Comparison of ENCODE assay signal across 8 cellular contexts in the genomic region with DNA sequence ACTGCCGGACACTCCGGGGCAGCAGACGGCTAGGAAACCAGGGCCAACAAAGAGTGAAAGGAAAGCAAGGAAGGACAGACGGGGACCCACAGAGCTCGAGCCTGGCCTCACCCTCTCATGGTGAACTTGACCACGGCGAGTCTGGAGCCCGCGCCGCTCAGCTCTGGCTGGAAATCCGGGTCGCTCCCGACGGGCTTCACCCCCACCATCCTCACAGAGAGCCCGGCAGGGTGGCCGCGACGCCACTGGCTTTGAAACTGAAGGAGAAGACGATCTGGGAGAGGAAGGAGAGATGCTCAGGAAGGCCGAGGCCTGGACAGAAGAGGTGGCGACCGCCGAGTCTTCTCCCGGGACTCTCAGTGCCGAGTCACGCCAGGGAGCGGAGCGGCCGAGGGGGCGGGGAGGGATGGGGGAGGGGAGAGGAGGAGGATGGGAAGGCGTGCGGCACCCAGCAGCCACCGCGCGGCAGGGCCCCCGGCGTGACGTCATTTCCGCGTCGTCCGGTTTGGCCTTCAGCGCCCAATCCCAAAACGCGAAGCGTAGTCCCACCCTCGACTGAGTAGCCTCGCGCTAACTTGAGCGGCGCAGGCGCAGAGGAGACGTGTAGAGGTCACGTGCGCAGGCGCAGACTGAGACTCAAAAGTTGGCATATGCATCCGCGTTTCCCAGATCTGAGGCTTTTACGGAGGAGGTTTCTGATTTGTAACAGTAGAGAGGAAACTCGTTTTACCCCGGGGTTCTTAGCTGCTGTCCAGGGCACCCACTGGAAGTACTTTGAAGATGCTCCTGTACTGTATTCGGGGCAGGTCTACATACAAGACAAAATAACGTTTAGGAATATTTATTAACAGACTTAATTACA. TPM values are rescaled to one million over a fixed set of nuclear protein-coding genes. Genes with fewer than 3 reads are reported as not detected.
A peak's percentile ranks its signal among the peaks of the same experiment; 100 is the strongest.
DNase-seq lines count a peak whose midpoint lies in the region; ATAC-seq and TF ChIP-seq lines count a peak whose summit lies in the region.

A gene (minus strand): TSS at position 361 of the 862 bp plus-strand sequence. CDS start 152 bp downstream, at position 209.

- TF ChIP-seq POLR2A in breast epithelium (IDR thresholded peaks at IDR 0.05), result peak; percentile 56

- H3K9me3 ChIP-seq in A673 (ENCODE audit: low read depth, low read length, poor library complexity, severe bottlenecking) (no peaks in the 10 kb centered on the region), breast epithelium (no peaks in the 10 kb centered on the region), iPS-18c (ENCODE audit: control insufficient read depth, insufficient read depth, low read length) (no peaks in the 10 kb centered on the region), skeletal muscle tissue (ENCODE audit: control insufficient read depth in 3 of 3, low read length in 3 of 3) (no peaks in the 10 kb centered on the region)

- DNase-seq in A673 (ENCODE audit: low spot score) (peak; percentile 99), NCI-H2196 treated with DMSO at 0.1 percent for 48 hours (lab: John Stamatoyannopoulos, UW; ENCODE audit: unreplicated experiment) (peak; percentile 94), breast epithelium (ENCODE audit: low spot score in 2 of 2) (peak; percentile 98 to 99)

- CTCF ChIA-PET in A673 (lab: Charles Lee), result no interaction called here

- intact Hi-C loops in A673 (cut with micrococcal nuclease; ENCODE audit: unreplicated experiment), result no loop called here
- intact Hi-C loops in breast epithelium (cut with DNase I; ENCODE audit: low total_unique reads), result no loop called here

- TF ChIP-seq CTCF in A673 (conservative IDR thresholded peaks at IDR 0.05; ENCODE audit: low read depth, low read length), result no peak
- TF ChIP-seq CTCF in VCaP (conservative IDR thresholded peaks at IDR 0.05), result no peak
- TF ChIP-seq CTCF in breast epithelium (IDR thresholded peaks at IDR 0.05), result no peak

- no TSS peak for BruUV-seq in A673 (replicated peaks; lab: Mats Ljungman, UMichigan)

- peak; percentile 82 for ATAC-seq in GM18870 (IDR thresholded peaks at IDR 0.05; ENCODE audit: unreplicated experiment)
- peak; percentile 95 for ATAC-seq in HG03135 (IDR thresholded peaks at IDR 0.05; ENCODE audit: unreplicated experiment)

- POLR2A ChIA-PET in A673 (lab: Charles Lee; ENCODE audit: low non-redundant PET), result interaction anchor here (0.9 kb wide), 1 partner anchor 228 kb away, joined by 19 read pairs; no protein-coding TSS in a partner anchor

- H3K27me3 ChIP-seq in A673 (replicated peaks; ENCODE audit: insufficient read depth, low read depth, low read length, poor library complexity) (no peaks in the 10 kb centered on the region), breast epithelium (no peaks in the 10 kb centered on the region), skeletal muscle tissue (ENCODE audit: control insufficient read depth in 3 of 3, insufficient read depth in 3 of 3, low read length in 3 of 3) (no peaks in the 10 kb centered on the region)

- peak within 1 kb of the TSS; percentile 91 for H3K4me3 ChIP-seq in A673 (ENCODE audit: low read depth, low read length, poor library complexity, severe bottlenecking)
- H3K4me3 ChIP-seq in breast epithelium, result peak within 1 kb of the TSS; percentile 75 to 93 (median 85)
- peak within 1 kb of the TSS; percentile 99 for H3K4me3 ChIP-seq in iPS-18c (ENCODE audit: insufficient read depth, low read depth, low read length)
- H3K4me3 ChIP-seq in skeletal muscle tissue (ENCODE audit: low read length in 3 of 3), result peak within 1 kb of the TSS; percentile 91 to 94 (median 94)

- H3K9ac ChIP-seq in skeletal muscle tissue (ENCODE audit: low read depth in 1 of 3, low read length in 3 of 3), result peak within 1 kb of the TSS; percentile 98 to 100 (median 99)

- peaks cover 2% of the 10 kb centered on the region for H3K36me3 ChIP-seq in A673 (ENCODE audit: insufficient read depth, low read length, poor library complexity, severe bottlenecking)
- H3K36me3 ChIP-seq in breast epithelium, result no peaks in the 10 kb centered on the region
- no peaks in the 10 kb centered on the region for H3K36me3 ChIP-seq in skeletal muscle tissue (ENCODE audit: control insufficient read depth in 3 of 3, insufficient read depth in 3 of 3, low read length in 3 of 3)

- H3K4me1 ChIP-seq in A673 (ENCODE audit: insufficient read depth, low read length, poor library complexity, severe bottlenecking) (peaks cover 9% of the 10 kb centered on the region), breast epithelium (no peaks in the 10 kb centered on the region), skeletal muscle tissue (ENCODE audit: control insufficient read depth in 3 of 3, insufficient read depth in 3 of 3, low read length in 3 of 3) (peaks cover 8 to 19% (median 11%) of the 10 kb centered on the region in 3 donors)

- H3K27ac ChIP-seq in A673 (ENCODE audit: low read depth, low read length, poor library complexity, severe bottlenecking) (peak within 1 kb of the TSS; percentile 97), VCaP (peak within 1 kb of the TSS; percentile 96), breast epithelium (peak within 1 kb of the TSS; percentile 96 to 98), skeletal muscle tissue (ENCODE audit: low read depth, low read length) (peak within 1 kb of the TSS; percentile 99)

RNA-seq across cellular contexts. Expression of the gene that starts here (rescaled TPM):
- total RNA-seq in A673 (2021) (115 and 131 TPM in 2 replicates), breast epithelium (10 to 100 TPM; 35.4 to 47.0 (median 45.5) TPM), skeletal muscle tissue (23.5 TPM)

Comparison
In these comparisons a context has a peak if more than half of its experiments do, and no peak if none do; other contexts are left out.
1. Peak in every context shown above with its lines: DNase-seq, ATAC-seq, H3K4me3 ChIP-seq and H3K27ac ChIP-seq.